9 cellular contexts compared by ENCODE assay signal in the genomic region with DNA sequence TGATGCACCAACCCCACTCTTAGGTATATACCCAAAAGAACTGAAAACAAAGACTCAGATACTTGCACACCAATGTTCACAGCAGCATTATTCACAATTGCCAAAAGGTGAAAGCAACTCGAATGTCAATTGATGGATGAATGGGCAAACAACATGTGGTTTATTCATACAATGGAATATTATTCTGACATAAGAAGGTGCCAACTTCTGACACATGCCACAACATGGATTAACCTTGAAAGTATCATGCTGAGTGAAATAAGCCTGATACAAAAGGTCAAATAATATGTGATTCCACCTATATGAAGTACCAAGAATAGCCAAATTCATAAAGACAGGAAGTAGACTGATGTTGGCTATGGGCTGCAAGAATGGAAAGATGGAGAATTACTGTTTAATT. TPM values are rescaled to one million over a fixed set of nuclear protein-coding genes. Genes with fewer than 3 reads are reported as not detected.
"Had no signal": no experiment of that assay in that cellular context is flagged by ENCODE, and none has a peak within 500 bp of the region (broad histone marks: within the 10 kb centered on the region; RNA-seq: fewer than 3 reads in every experiment).

No MANE protein-coding gene starts in this region.

- DNase-seq: GDM1, GF-D8 had no signal

- FAIRE-seq: G401.6, GM12878, GM12891, GM12892, GM18507, GM19239 had no signal

- H3K4me3 ChIP-seq: GM12878 had no signal

RNA-seq across cellular contexts. Expression of gene CTNND2, which starts 35.0 kb away (rescaled TPM):
- total RNA-seq: G401, GM12878 had no signal
